In genomic region chr7:139829654-139830130, GRCh38 we compare ENCODE assay signal across 9 cellular contexts. TPM values are rescaled to one million over a fixed set of nuclear protein-coding genes. Genes with fewer than 3 reads are reported as not detected.
DNase-seq lines count a peak whose midpoint lies in the region; ATAC-seq and TF ChIP-seq lines count a peak whose summit lies in the region.
"Had no signal": no experiment of that assay in that cellular context is flagged by ENCODE, and none has a peak within 500 bp of the region (broad histone marks: within the 10 kb centered on the region; RNA-seq: fewer than 3 reads in every experiment).

No MANE protein-coding gene starts in this region.

- H3K36me3 ChIP-seq in esophagus muscularis mucosa = no peaks in the 10 kb centered on the region
- no peaks in the 10 kb centered on the region for H3K36me3 ChIP-seq in thoracic aorta
- no peaks in the 10 kb centered on the region for H3K36me3 ChIP-seq in OCI-LY7 (ENCODE audit: insufficient read depth, low read length)

- H3K4me1 Mint-ChIP-seq in activated naive CD4-positive, alpha-beta T cell treated with anti-CD3 and anti-CD28 coated beads for 36 hours (ENCODE audit: low read depth) = peaks cover 24% of the 10 kb centered on the region

- H3K27me3 ChIP-seq in esophagus muscularis mucosa = no peaks in the 10 kb centered on the region
- no peaks in the 10 kb centered on the region for H3K27me3 ChIP-seq in thoracic aorta (replicated peaks; ENCODE audit: insufficient read depth)

- TF ChIP-seq CTCF in esophagus muscularis mucosa (IDR thresholded peaks at IDR 0.05) (no peak), thoracic aorta (IDR thresholded peaks at IDR 0.05) (no peak), OCI-LY7 (conservative IDR thresholded peaks at IDR 0.05; ENCODE audit: low read length) (no peak)

- POLR2A ChIA-PET in OCI-LY7 (lab: Charles Lee) = no interaction called here

- H3K27ac Mint-ChIP-seq in activated naive CD4-positive, alpha-beta T cell treated with anti-CD3 and anti-CD28 coated beads for 36 hours = peak overlapping the region; percentile 77

- peak overlapping the region in 1 of 4 donors; percentile 33 for H3K27ac ChIP-seq in esophagus muscularis mucosa (replicated peaks in 1 of 4)
- H3K27ac ChIP-seq in thoracic aorta = no peak overlapping the region
- H3K27ac ChIP-seq in OCI-LY7 (ENCODE audit: low read depth, low read length, poor library complexity, severe bottlenecking) = no peak overlapping the region

- no peak overlapping the region for H2AFZ ChIP-seq in OCI-LY7 (ENCODE audit: low read length)

- ATAC-seq in thoracic aorta (ENCODE audit: insufficient number of reproducible peaks, low FRiP score, low read depth) = no peak
- ATAC-seq in HG02571 (IDR thresholded peaks at IDR 0.05; ENCODE audit: unreplicated experiment) = no peak

- no peak for TF ChIP-seq EP300 in esophagus muscularis mucosa (IDR thresholded peaks at IDR 0.05)

- CTCF ChIA-PET in activated naive CD4-positive, alpha-beta T cell treated with anti-CD3 and anti-CD28 coated beads for 36 hours (lab: Charles Lee) = interaction anchor here (1.5 to 3.4 kb wide), 2 partner anchors 183 to 228 kb away, joined by 4 to 16 read pairs; no protein-coding TSS in a partner anchor
- CTCF ChIA-PET in OCI-LY7 (lab: Charles Lee; ENCODE audit: unreplicated experiment) = no interaction called here

- H3K4me3 Mint-ChIP-seq in activated naive CD4-positive, alpha-beta T cell treated with anti-CD3 and anti-CD28 coated beads for 36 hours = peak overlapping the region; percentile 50

- H3K4me3 ChIP-seq in esophagus muscularis mucosa (peak overlapping the region; percentile 10 to 40 (median 17)), thoracic aorta (peak overlapping the region; percentile 54), OCI-LY7 (ENCODE audit: low read depth, low read length, poor library complexity, severe bottlenecking) (no peak overlapping the region)

- H3K79me2 ChIP-seq in OCI-LY7 (ENCODE audit: insufficient read depth, low read depth, low read length) = no peaks in the 10 kb centered on the region

- H3K36me3 Mint-ChIP-seq in activated naive CD4-positive, alpha-beta T cell treated with anti-CD3 and anti-CD28 coated beads for 36 hours (ENCODE audit: low read depth) = peaks cover 2% of the 10 kb centered on the region

- 85% methylated on average over 4 of the region's 4 CpGs for WGBS in esophagus muscularis mucosa

- no peak for TF ChIP-seq POLR2A in esophagus muscularis mucosa (IDR thresholded peaks at IDR 0.05; ENCODE audit: low read depth)

- no peaks in the 10 kb centered on the region for H3K9me2 ChIP-seq in OCI-LY7 (ENCODE audit: insufficient read depth, low read length)

- intact Hi-C loops in activated naive CD4-positive, alpha-beta T cell treated with anti-CD3 and anti-CD28 coated beads for 36 hours (cut with micrococcal nuclease) = loop anchor here (1.0 to 10.0 kb wide), 4 partner anchors 55 to 325 kb away; no protein-coding TSS in a partner anchor
- intact Hi-C loops in esophagus muscularis mucosa (cut with DNase I) (no loop called here), OCI-LY7 (cut with micrococcal nuclease; ENCODE audit: unreplicated experiment) (no loop called here)

- H3K27me3 Mint-ChIP-seq in activated naive CD4-positive, alpha-beta T cell treated with anti-CD3 and anti-CD28 coated beads for 36 hours (ENCODE audit: low read depth) = peaks cover 4% of the 10 kb centered on the region

- H4K20me1 ChIP-seq in OCI-LY7 (ENCODE audit: insufficient read depth, low read length) = no peaks in the 10 kb centered on the region

- H3K4me1 ChIP-seq in esophagus muscularis mucosa (no peaks in the 10 kb centered on the region), thoracic aorta (ENCODE audit: control insufficient read depth in 1 of 2, low read depth in 2 of 2) (no peaks in the 10 kb centered on the region), OCI-LY7 (ENCODE audit: insufficient read depth, low read length, poor library complexity, severe bottlenecking) (peaks cover 12% of the 10 kb centered on the region)

- no peak overlapping the region for H3K4me2 ChIP-seq in OCI-LY7 (ENCODE audit: low read length)

- peaks cover 7% of the 10 kb centered on the region for H3K9me3 Mint-ChIP-seq in activated naive CD4-positive, alpha-beta T cell treated with anti-CD3 and anti-CD28 coated beads for 36 hours

- BruUV-seq in OCI-LY7 (replicated peaks; lab: Mats Ljungman, UMichigan) = no TSS peak

- in situ Hi-C loops in KBM-7 (cut with MboI; ENCODE audit: low pct_unique_long_range_greater_than_20kb, low sequenced_read_pairs) = no loop called here

- H3K9me3 ChIP-seq in esophagus muscularis mucosa (no peaks in the 10 kb centered on the region), thoracic aorta (no peaks in the 10 kb centered on the region), OCI-LY7 (ENCODE audit: low read length) (no peaks in the 10 kb centered on the region)

- peak; percentile 44 for DNase-seq in activated naive CD4-positive, alpha-beta T cell treated with anti-CD3 and anti-CD28 coated beads for 36 hours
- DNase-seq in activated naive CD4-positive, alpha-beta T cell treated with Interleukin-2 at 50 U/mL for 16 hours = no peak
- peak; percentile 55 for DNase-seq in KBM-7
- DNase-seq in esophagus muscularis mucosa (ENCODE audit: extremely low spot score) = no peak
- DNase-seq in thoracic aorta (ENCODE audit: low spot score) = no peak
- DNase-seq in NCI-H2171 (lab: John Stamatoyannopoulos, UW) = no peak
- DNase-seq in OCI-LY7 (ENCODE audit: low spot score) = no peak
- DNase-seq: SW 1271 had no signal

RNA-seq across cellular contexts. Expression of gene TBXAS1, which starts 0.6 kb away (rescaled TPM):
- 1 to 10 TPM in 1 of 2 experiments, under 1 TPM in 1; 0.83 to 1.1 TPM for total RNA-seq in activated naive CD4-positive, alpha-beta T cell treated with anti-CD3 and anti-CD28 coated beads for 36 hours
- total RNA-seq in esophagus muscularis mucosa (10 to 100 TPM in 3 of 4 donors, 1 to 10 TPM in 1; 9.8 to 31.3 (median 13.5) TPM), thoracic aorta (10 to 100 TPM; 30.1 to 66.6 TPM), OCI-LY7 (2022) (0.86 TPM in 1 of 2 replicates, not detected in the other)
- total RNA-seq in OCI-LY7 (2014; rRNA removed; shearing (Covaris generic)) = not detected in 2 replicates

RNA-seq across cellular contexts. Expression of gene HIPK2, which starts 51.9 kb away (rescaled TPM):
- total RNA-seq in activated naive CD4-positive, alpha-beta T cell treated with anti-CD3 and anti-CD28 coated beads for 36 hours = 10 to 100 TPM; 16.8 to 17.3 TPM
- total RNA-seq in esophagus muscularis mucosa (10 to 100 TPM; 20.9 to 40.9 (median 26.7) TPM), thoracic aorta (10 to 100 TPM; 49.4 to 68.5 TPM), OCI-LY7 (2022) (7.9 and 10.3 TPM in 2 replicates)
- total RNA-seq in OCI-LY7 (2014; rRNA removed; shearing (Covaris generic)) = 5.9 and 6.2 TPM in 2 replicates

Comparison
In these comparisons a context has a peak if more than half of its experiments do, and no peak if none do; other contexts are left out.
1. DNase-seq: peak in activated naive CD4-positive, alpha-beta T cell treated with anti-CD3 and anti-CD28 coated beads for 36 hours (single experiment) and KBM-7 (single experiment); none in activated naive CD4-positive, alpha-beta T cell treated with Interleukin-2 at 50 U/mL for 16 hours (single experiment), esophagus muscularis mucosa (single experiment), thoracic aorta (single experiment), NCI-H2171 (single experiment) and OCI-LY7 (single experiment).
2. RNA of gene TBXAS1, which starts 0.6 kb away (total RNA-seq): 30.1 to 66.6 TPM in thoracic aorta and 9.8 to 31.3 TPM in esophagus muscularis mucosa; 0.83 to 1.1 TPM in activated naive CD4-positive, alpha-beta T cell treated with anti-CD3 and anti-CD28 coated beads for 36 hours and 0.86 TPM in OCI-LY7; every median in the first group is over 4 times any median in the second.